ENCODE assay signal across 29 cellular contexts in the genomic region with DNA sequence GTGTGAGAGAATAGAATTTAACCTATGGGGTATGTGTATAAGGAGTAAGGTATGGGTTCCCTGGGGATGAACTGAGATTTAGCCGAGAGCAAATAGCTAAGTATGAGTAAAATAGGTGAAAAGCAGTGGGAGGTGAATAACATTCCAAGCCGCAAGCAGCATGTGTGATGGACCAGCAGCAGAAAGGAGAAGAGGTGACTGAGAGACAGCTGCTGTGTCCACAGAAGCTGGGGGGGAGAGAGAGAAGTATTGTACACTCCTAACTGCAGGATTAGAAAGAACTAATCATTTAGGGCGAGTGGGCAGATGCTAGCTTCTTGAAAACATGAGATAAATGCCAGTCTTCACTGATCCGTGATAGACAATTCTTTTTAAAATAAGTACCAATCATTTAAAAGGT.
"Had no signal": no experiment of that assay in that cellular context is flagged by ENCODE, and none has a peak within 500 bp of the region (broad histone marks: within the 10 kb centered on the region; RNA-seq: fewer than 3 reads in every experiment).

No MANE protein-coding gene starts in this region.

- DNase-seq: activated B cell treated with CpG ODN at 0.5 μM for 24 hours; activated CD4-positive, alpha-beta T cell treated with anti-CD3 and anti-CD28 coated beads, Interleukin-2, amount 50 U/mL, for 1 hour; activated CD8-positive, alpha-beta T cell treated with anti-CD3 and anti-CD28 coated beads for 36 hours; activated naive CD4-positive, alpha-beta T cell treated with Interleukin-2 at 50 U/mL for 16 hours; activated naive CD8-positive, alpha-beta T cell treated with anti-CD3 and anti-CD28 coated beads for 36 hours; activated T-cell treated with anti-CD3 and anti-CD28 coated beads, Interleukin-2, amount 50 U/mL, for 48 hours; adrenal gland; cortex of kidney; head of caudate nucleus; hippocampal formation; left colon; mammary epithelial cell; naive thymus-derived CD8-positive, alpha-beta T cell; nucleus accumbens; psoas muscle; stimulated activated CD4-positive, alpha-beta T cell treated with anti-CD3 and anti-CD28 coated beads, Interleukin-1b, Interleukin-23, amount 100 ng/mL, for 48 hours; stimulated activated CD4-positive, alpha-beta T cell treated with anti-CD3 and anti-CD28 coated beads, Interleukin-4, amount 100 ng/mL, for 4 hours; stimulated activated CD8-positive, alpha-beta memory T cell treated with anti-CD3 and anti-CD28 coated beads, Interleukin-4, amount 100 ng/mL, for 48 hours; stimulated activated naive CD8-positive, alpha-beta T cell treated with anti-CD3 and anti-CD28 coated beads, Interleukin-15, amount 100 ng/mL, for 72 hours; substantia nigra; T-helper 17 cell; T1000; thyroid gland had no signal

- H3K27ac ChIP-seq: adrenal gland, ascending aorta, gastroesophageal sphincter, parathyroid adenoma, psoas muscle, right atrium auricular region, thyroid gland had no signal

- ATAC-seq: activated CD8-positive, alpha-beta T cell treated with anti-CD3 and anti-CD28 coated beads for 36 hours; gastroesophageal sphincter; left colon; naive thymus-derived CD8-positive, alpha-beta T cell; psoas muscle; stimulated activated memory B cell treated with anti-CD40 and anti-IgM and Interleukin-4, amounts not matched to agents 10 μg/mL and 1 μg/mL and 100 μg/mL, for 72 hours; stimulated activated naive CD8-positive, alpha-beta T cell treated with anti-CD3 and anti-CD28 coated beads, Interleukin-15, amount 100 ng/mL, for 72 hours; T-helper 17 cell had no signal

- H3K4me2 ChIP-seq: smooth muscle cell had no signal

- H3K4me1 ChIP-seq: adrenal gland, ascending aorta, gastroesophageal sphincter, parathyroid adenoma, psoas muscle, right atrium auricular region, thyroid gland had no signal

- H3K36me3 ChIP-seq: adrenal gland, ascending aorta, gastroesophageal sphincter, right atrium auricular region, thyroid gland had no signal

- H3K79me2 ChIP-seq: parathyroid adenoma had no signal

- H3K9ac ChIP-seq: parathyroid adenoma had no signal

- H3K4me3 ChIP-seq: adrenal gland, ascending aorta, gastroesophageal sphincter, psoas muscle, right atrium auricular region, smooth muscle cell, thyroid gland had no signal

- H3K27me3 ChIP-seq: adrenal gland, ascending aorta, gastroesophageal sphincter, right atrium auricular region, thyroid gland had no signal

- H3K9me3 ChIP-seq: adrenal gland, ascending aorta, gastroesophageal sphincter, psoas muscle, right atrium auricular region, thyroid gland had no signal
